ENCODE assay signal across 2 cellular contexts in genomic region chr2:205766765-205767359, GRCh38.
TF ChIP-seq lines count a peak whose summit lies in the region.

No MANE protein-coding gene starts in this region.

TF ChIP-seq in HCT116, 20 proteins besides CTCF, POLR2A, EP300 and RAD21:
- TF ChIP-seq REST (IDR thresholded peaks at IDR 0.05; ENCODE audit: low read depth), result no peak
- TF ChIP-seq CEBPB (IDR thresholded peaks at IDR 0.05; ENCODE audit: low read depth), result no peak
- no peak for TF ChIP-seq CBX3 (IDR thresholded peaks at IDR 0.05; ENCODE audit: low read depth)
- no peak for TF ChIP-seq TCF7L2 (IDR thresholded peaks at IDR 0.05; ENCODE audit: borderline replicate concordance, extremely low read depth, insufficient read depth, insufficient read length)
- no peak for TF ChIP-seq ZFX (IDR thresholded peaks at IDR 0.05)
- no peak for TF ChIP-seq EZH2 (IDR thresholded peaks at IDR 0.05)

TF ChIP-seq in endothelial cell of umbilical vein, 7 proteins besides CTCF, POLR2A, EP300 and RAD21:
- TF ChIP-seq MAX (IDR thresholded peaks at IDR 0.05; ENCODE audit: insufficient read depth, insufficient read length), result no peak
- no peak for TF ChIP-seq FOS (IDR thresholded peaks at IDR 0.05; ENCODE audit: borderline replicate concordance, insufficient read depth, low read length)
- no peak for TF ChIP-seq GATA2 (IDR thresholded peaks at IDR 0.05; ENCODE audit: insufficient read depth, insufficient read length, low read depth, low read length)
- TF ChIP-seq EZH2 (IDR thresholded peaks at IDR 0.05; ENCODE audit: borderline replicate concordance, low read depth, low read length, severe bottlenecking), result no peak
- no peak for TF ChIP-seq POLR2AphosphoS5 (IDR thresholded peaks at IDR 0.05; ENCODE audit: insufficient read depth, low read depth, low read length)
- TF ChIP-seq JUN (IDR thresholded peaks at IDR 0.05; ENCODE audit: borderline replicate concordance, insufficient read depth, insufficient read length, low read depth), result no peak
